ENCODE assay signal across 24 cellular contexts in the genomic region with DNA sequence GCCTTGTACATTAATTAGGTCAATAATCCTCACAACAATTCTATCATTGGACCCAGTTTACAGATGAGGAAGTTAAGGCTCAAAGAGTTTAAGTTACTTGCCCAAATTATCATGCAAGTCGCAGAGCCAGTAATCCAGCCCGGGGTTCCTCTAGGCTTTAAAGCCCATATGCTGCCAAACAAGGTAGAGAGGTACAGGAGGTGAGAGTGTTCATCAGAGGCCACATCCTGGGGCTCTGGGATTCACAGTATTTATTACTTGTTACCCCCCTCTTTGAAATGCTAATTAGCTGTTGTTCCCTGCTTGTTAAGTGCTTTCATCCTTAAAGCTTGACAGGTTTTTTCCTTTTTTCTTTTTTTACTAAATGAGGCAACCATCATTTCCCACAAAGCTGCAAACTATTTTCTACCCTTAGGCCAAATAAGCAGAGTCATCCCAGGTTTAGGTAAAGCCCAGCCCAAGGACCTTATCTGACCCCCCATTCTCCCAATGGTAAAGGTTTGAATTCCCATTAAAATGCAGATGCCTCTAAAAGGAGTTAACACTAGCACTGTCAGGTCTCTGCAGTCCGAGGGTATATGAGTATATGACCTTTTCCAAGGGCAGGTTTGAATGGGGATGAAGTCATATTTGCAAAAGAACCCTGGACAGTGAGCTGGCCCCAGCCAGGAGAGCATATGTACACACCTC.
"Had no signal": no experiment of that assay in that cellular context is flagged by ENCODE, and none has a peak within 500 bp of the region (broad histone marks: within the 10 kb centered on the region; RNA-seq: fewer than 3 reads in every experiment).

No MANE protein-coding gene starts in this region.

- H3K36me3 ChIP-seq: breast epithelium, heart right ventricle, left ventricle myocardium inferior, neutrophil, right lobe of liver, tibial nerve had no signal

- H3K27ac Mint-ChIP-seq: activated CD4-positive, alpha-beta memory T cell treated with anti-CD3 and anti-CD28 coated beads for 36 hours; activated CD4-positive, alpha-beta T cell treated with anti-CD3 and anti-CD28 coated beads, Interleukin-2, amount 10 ng/mL, durations not matched to agents 24 days and 14 days; activated naive CD4-positive, alpha-beta T cell treated with anti-CD3 and anti-CD28 coated beads, Interleukin-2, amount 50 U/mL, for 24 hours; activated naive CD8-positive, alpha-beta T cell treated with anti-CD3 and anti-CD28 coated beads, Interleukin-2, amount 50 U/mL, for 24 hours; nephron; progenitor cell of endocrine pancreas had no signal

- H3K9me3 Mint-ChIP-seq: activated CD4-positive, alpha-beta memory T cell treated with anti-CD3 and anti-CD28 coated beads for 36 hours; activated CD4-positive, alpha-beta T cell treated with anti-CD3 and anti-CD28 coated beads, Interleukin-2, amount 10 ng/mL, durations not matched to agents 24 days and 14 days; activated naive CD4-positive, alpha-beta T cell treated with anti-CD3 and anti-CD28 coated beads, Interleukin-2, amount 50 U/mL, for 24 hours; activated naive CD8-positive, alpha-beta T cell treated with anti-CD3 and anti-CD28 coated beads, Interleukin-2, amount 50 U/mL, for 24 hours; nephron had no signal

- H3K27me3 ChIP-seq: foreskin keratinocyte, heart right ventricle, neutrophil, right lobe of liver, tibial nerve had no signal

- H3K9me3 ChIP-seq: breast epithelium, heart right ventricle, left ventricle myocardium inferior, neutrophil, right lobe of liver, tibial nerve had no signal

- DNase-seq: activated CD4-positive, alpha-beta memory T cell treated with anti-CD3 and anti-CD28 coated beads for 36 hours; activated CD4-positive, alpha-beta T cell treated with anti-CD3 and anti-CD28 coated beads, Interleukin-2, amount 10 ng/mL, durations not matched to agents 24 days and 14 days; activated CD8-positive, alpha-beta memory T cell treated with anti-CD3 and anti-CD28 coated beads, Interleukin-2, amount 50 U/mL, for 4 hours; activated gamma-delta T cell treated with Interleukin-2 at 50 U/mL for 16 hours; activated naive CD8-positive, alpha-beta T cell treated with anti-CD3 and anti-CD28 coated beads, Interleukin-2, amount 50 U/mL, for 24 hours; activated T-cell treated with anti-CD3 and anti-CD28 coated beads, Interleukin-2, amount 50 U/mL, for 1 hour; amygdala; central memory CD4-positive, alpha-beta T cell; foreskin keratinocyte; heart right ventricle; islet precursor cell; left ventricle myocardium inferior; right lobe of liver; stimulated activated CD4-positive, alpha-beta T cell treated with anti-CD3 and anti-CD28 coated beads, Interleukin-2, amount 100 ng/mL, for 48 hours; stimulated activated naive CD4-positive, alpha-beta T cell treated with Interleukin-2 at 50 U/mL for 16 hours had no signal

- H3K4me3 ChIP-seq: breast epithelium, heart right ventricle, left ventricle myocardium inferior, right lobe of liver, tibial nerve had no signal

- ATAC-seq: activated CD4-positive, CD25-positive, alpha-beta regulatory T cell treated with anti-CD3 and anti-CD28 coated beads, Interleukin-2, amount 50 U/mL, for 24 hours; activated naive CD8-positive, alpha-beta T cell treated with anti-CD3 and anti-CD28 coated beads, Interleukin-2, amount 50 U/mL, for 24 hours; esophagus mucosa; foreskin keratinocyte; heart right ventricle; right lobe of liver had no signal

- H3K36me3 Mint-ChIP-seq: activated CD4-positive, alpha-beta memory T cell treated with anti-CD3 and anti-CD28 coated beads for 36 hours; activated naive CD4-positive, alpha-beta T cell treated with anti-CD3 and anti-CD28 coated beads, Interleukin-2, amount 50 U/mL, for 24 hours had no signal

- H3K27me3 Mint-ChIP-seq: activated CD4-positive, alpha-beta memory T cell treated with anti-CD3 and anti-CD28 coated beads for 36 hours; activated CD4-positive, alpha-beta T cell treated with anti-CD3 and anti-CD28 coated beads, Interleukin-2, amount 10 ng/mL, durations not matched to agents 24 days and 14 days; activated naive CD8-positive, alpha-beta T cell treated with anti-CD3 and anti-CD28 coated beads, Interleukin-2, amount 50 U/mL, for 24 hours had no signal

- H3K4me1 ChIP-seq: breast epithelium, foreskin keratinocyte, heart right ventricle, left ventricle myocardium inferior, right lobe of liver, tibial nerve had no signal

- H3K27ac ChIP-seq: breast epithelium, foreskin keratinocyte, heart right ventricle, left ventricle myocardium inferior, neutrophil, right lobe of liver, tibial nerve, VCaP had no signal

- H3K4me1 Mint-ChIP-seq: activated CD4-positive, alpha-beta T cell treated with anti-CD3 and anti-CD28 coated beads, Interleukin-2, amount 10 ng/mL, durations not matched to agents 24 days and 14 days; activated naive CD4-positive, alpha-beta T cell treated with anti-CD3 and anti-CD28 coated beads, Interleukin-2, amount 50 U/mL, for 24 hours; activated naive CD8-positive, alpha-beta T cell treated with anti-CD3 and anti-CD28 coated beads, Interleukin-2, amount 50 U/mL, for 24 hours; nephron had no signal

- H3K4me3 Mint-ChIP-seq: activated CD4-positive, alpha-beta memory T cell treated with anti-CD3 and anti-CD28 coated beads for 36 hours; activated CD4-positive, alpha-beta T cell treated with anti-CD3 and anti-CD28 coated beads, Interleukin-2, amount 10 ng/mL, durations not matched to agents 24 days and 14 days; activated naive CD4-positive, alpha-beta T cell treated with anti-CD3 and anti-CD28 coated beads, Interleukin-2, amount 50 U/mL, for 24 hours; activated naive CD8-positive, alpha-beta T cell treated with anti-CD3 and anti-CD28 coated beads, Interleukin-2, amount 50 U/mL, for 24 hours; nephron had no signal
